15 cellular contexts compared by ENCODE assay signal in genomic region chr6:104958178-104958520, GRCh38. TPM values are rescaled to one million over a fixed set of nuclear protein-coding genes. Genes with fewer than 3 reads are reported as not detected.
DNase-seq lines count a peak whose midpoint lies in the region; ATAC-seq and TF ChIP-seq lines count a peak whose summit lies in the region.
"Had no signal": no experiment of that assay in that cellular context is flagged by ENCODE, and none has a peak within 500 bp of the region (broad histone marks: within the 10 kb centered on the region; RNA-seq: fewer than 3 reads in every experiment).

No MANE protein-coding gene starts in this region.

- peak overlapping the region; percentile 93 for H3K27ac ChIP-seq in trophoblast cell (ENCODE audit: low read depth, low read length)
- H3K27ac ChIP-seq in mammary epithelial cell (ENCODE audit: insufficient read depth, low read depth, low read length) = no peak overlapping the region
- H3K27ac ChIP-seq: epithelial cell of prostate, psoas muscle had no signal

- H2AK5ac ChIP-seq in trophoblast cell (ENCODE audit: low read length) = no peak overlapping the region

- no peak for DNase-seq in T-helper 2 cell treated with Interferon-gamma antibody and Interleukin-4, amounts not matched to agents 5 μg/mL and 100 μg/mL, for 36 hours (ENCODE audit: low spot score)
- no peak for DNase-seq in T-helper 2 cell
- DNase-seq in NB4 (ENCODE audit: low read depth) = peak; percentile 11
- no peak for DNase-seq in glutamatergic neuron
- DNase-seq in trophoblast cell = no peak
- DNase-seq in activated T-helper 2 cell treated with anti-CD3 and anti-CD28 coated beads, Interferon-gamma antibody, Interleukin-2, Interleukin-4, amounts not matched to agents 10 μg/mL and 5 μg/mL and 100 μg/mL, durations not matched to agents 14 hours and 24 hours and 36 hours (ENCODE audit: low spot score) = no peak
- DNase-seq in mammary epithelial cell = no peak
- DNase-seq: activated naive CD8-positive, alpha-beta T cell treated with anti-CD3 and anti-CD28 coated beads, Interleukin-2, amount 50 U/mL, for 24 hours; cerebellar nuclear complex; NCI-H187 treated with DMSO at 0.1 percent for 48 hours; psoas muscle; stimulated activated CD4-positive, alpha-beta T cell treated with anti-CD3 and anti-CD28 coated beads, Interleukin-15, amount 100 ng/mL, for 24 hours; substantia nigra had no signal

- H2AFZ ChIP-seq in trophoblast cell (ENCODE audit: insufficient read depth, low read length, poor library complexity) = no peak overlapping the region
- no peak overlapping the region for H2AFZ ChIP-seq in mammary epithelial cell (ENCODE audit: low read depth, low read length)

- peaks cover 62% of the 10 kb centered on the region for H3K27me3 Mint-ChIP-seq in T-helper 2 cell treated with Interferon-gamma antibody and Interleukin-4, amounts not matched to agents 5 μg/mL and 100 μg/mL, for 36 hours (ENCODE audit: low read depth)
- peaks cover 13% of the 10 kb centered on the region for H3K27me3 Mint-ChIP-seq in glutamatergic neuron (ENCODE audit: unreplicated experiment)
- peaks cover 61% of the 10 kb centered on the region for H3K27me3 Mint-ChIP-seq in activated T-helper 2 cell treated with anti-CD3 and anti-CD28 coated beads, Interferon-gamma antibody, Interleukin-2, Interleukin-4, amounts not matched to agents 10 μg/mL and 5 μg/mL and 100 μg/mL, durations not matched to agents 14 hours and 24 hours and 36 hours (ENCODE audit: low read depth)

- no peaks in the 10 kb centered on the region for H3K9me3 ChIP-seq in trophoblast cell (ENCODE audit: insufficient read depth, low read depth, low read length)
- no peaks in the 10 kb centered on the region for H3K9me3 ChIP-seq in mammary epithelial cell (replicated peaks; ENCODE audit: insufficient read depth, low read length)
- H3K9me3 ChIP-seq: psoas muscle had no signal

- H3K27ac Mint-ChIP-seq in T-helper 2 cell treated with Interferon-gamma antibody and Interleukin-4, amounts not matched to agents 5 μg/mL and 100 μg/mL, for 36 hours = no peak overlapping the region
- H3K27ac Mint-ChIP-seq in glutamatergic neuron (ENCODE audit: unreplicated experiment) = peak overlapping the region; percentile 99
- no peak overlapping the region for H3K27ac Mint-ChIP-seq in activated T-helper 2 cell treated with anti-CD3 and anti-CD28 coated beads, Interferon-gamma antibody, Interleukin-2, Interleukin-4, amounts not matched to agents 10 μg/mL and 5 μg/mL and 100 μg/mL, durations not matched to agents 14 hours and 24 hours and 36 hours
- H3K27ac Mint-ChIP-seq: activated naive CD8-positive, alpha-beta T cell treated with anti-CD3 and anti-CD28 coated beads, Interleukin-2, amount 50 U/mL, for 24 hours had no signal

- dilution Hi-C loops in mammary epithelial cell (cut with HindIII; ENCODE audit: low sequenced_read_pairs) = no loop called here

- no peak for TF ChIP-seq CTCF in NB4 (IDR thresholded peaks at IDR 0.05; ENCODE audit: low read depth, low read length)
- TF ChIP-seq CTCF in glutamatergic neuron (IDR thresholded peaks at IDR 0.05; ENCODE audit: partially characterized antibody, unreplicated experiment) = no peak
- TF ChIP-seq CTCF in mammary epithelial cell (conservative IDR thresholded peaks at IDR 0.05 in 1 of 2, IDR thresholded peaks at IDR 0.05 in 1 of 2; ENCODE audit: extremely low read depth in 1 of 2, insufficient read depth in 1 of 2, low read depth in 1 of 2, low read length in 2 of 2) = no peak

- H2BK120ac ChIP-seq in trophoblast cell (ENCODE audit: insufficient read depth, low read length, poor library complexity) = peak overlapping the region; percentile 11

- no peak overlapping the region for H3K14ac ChIP-seq in trophoblast cell (ENCODE audit: low read length)

- no peak overlapping the region for H2BK12ac ChIP-seq in trophoblast cell (ENCODE audit: low read length)

- no peak for TF ChIP-seq POLR2A in NB4 (IDR thresholded peaks at IDR 0.05; ENCODE audit: extremely low read depth, insufficient read length)

- H3K4me1 Mint-ChIP-seq in T-helper 2 cell treated with Interferon-gamma antibody and Interleukin-4, amounts not matched to agents 5 μg/mL and 100 μg/mL, for 36 hours (ENCODE audit: low read depth) = peaks cover 27% of the 10 kb centered on the region
- peaks cover 22% of the 10 kb centered on the region for H3K4me1 Mint-ChIP-seq in glutamatergic neuron (ENCODE audit: low read depth, unreplicated experiment)
- H3K4me1 Mint-ChIP-seq in activated T-helper 2 cell treated with anti-CD3 and anti-CD28 coated beads, Interferon-gamma antibody, Interleukin-2, Interleukin-4, amounts not matched to agents 10 μg/mL and 5 μg/mL and 100 μg/mL, durations not matched to agents 14 hours and 24 hours and 36 hours (ENCODE audit: low read depth) = peaks cover 18% of the 10 kb centered on the region

- in situ Hi-C loops in mammary epithelial cell (cut with MboI; ENCODE audit: low sequenced_read_pairs in 2 of 2) = no loop called here

- ATAC-seq in GM21737 (IDR thresholded peaks at IDR 0.05; ENCODE audit: unreplicated experiment) = no peak
- ATAC-seq: activated naive CD8-positive, alpha-beta T cell treated with anti-CD3 and anti-CD28 coated beads, Interleukin-2, amount 50 U/mL, for 24 hours; psoas muscle had no signal

- H3K9ac ChIP-seq in trophoblast cell (ENCODE audit: low read length) (peak overlapping the region; percentile 65), mammary epithelial cell (ENCODE audit: insufficient read depth, low read length) (no peak overlapping the region)

- no peaks in the 10 kb centered on the region for H3K4me1 ChIP-seq in trophoblast cell (ENCODE audit: control insufficient read depth in 1 of 2, insufficient read depth in 2 of 2, low read length in 2 of 2)
- no peaks in the 10 kb centered on the region for H3K4me1 ChIP-seq in mammary epithelial cell (ENCODE audit: insufficient read depth, low read length)
- H3K4me1 ChIP-seq: psoas muscle had no signal

- peak overlapping the region; percentile 47 for H4K91ac ChIP-seq in trophoblast cell (ENCODE audit: low read depth, low read length)

- H4K8ac ChIP-seq in trophoblast cell (ENCODE audit: low read depth, low read length) = peak overlapping the region; percentile 54

- peak overlapping the region; percentile 81 for H3K4me3 ChIP-seq in NB4 (ENCODE audit: low read depth, low read length)
- H3K4me3 ChIP-seq in trophoblast cell (ENCODE audit: low read depth, low read length) = peak overlapping the region; percentile 59
- no peak overlapping the region for H3K4me3 ChIP-seq in mammary epithelial cell (replicated peaks in 1 of 3; ENCODE audit: insufficient read depth in 1 of 3, low read depth in 2 of 3, low read length in 3 of 3)
- H3K4me3 ChIP-seq: psoas muscle had no signal

- CTCF ChIA-PET in mammary epithelial cell (lab: Charles Lee; ENCODE audit: low non-redundant PET) = no interaction called here

- H3K4me2 ChIP-seq in trophoblast cell (ENCODE audit: low read length) = peak overlapping the region; percentile 67
- no peak overlapping the region for H3K4me2 ChIP-seq in mammary epithelial cell (ENCODE audit: insufficient read depth, low read depth, low read length)

- peak overlapping the region; percentile 33 for H3K4ac ChIP-seq in trophoblast cell (ENCODE audit: low read depth, low read length)

- H4K12ac ChIP-seq in trophoblast cell (ENCODE audit: low read depth, low read length) = no peak overlapping the region

- no CpG with 5 or more reads among the region's 10 CpGs for WGBS in trophoblast cell (ENCODE audit: extremely low coverage, insufficient coverage, insufficient read length)
- 30% methylated on average over 10 of the region's 10 CpGs for WGBS in mammary epithelial cell (ENCODE audit: low coverage, missing lambda C conversion rate)

- H3K23ac ChIP-seq in trophoblast cell (ENCODE audit: low read length) = no peak overlapping the region

- H3K36me3 Mint-ChIP-seq in T-helper 2 cell treated with Interferon-gamma antibody and Interleukin-4, amounts not matched to agents 5 μg/mL and 100 μg/mL, for 36 hours (ENCODE audit: low read depth) = no peaks in the 10 kb centered on the region
- H3K36me3 Mint-ChIP-seq in glutamatergic neuron (ENCODE audit: unreplicated experiment) = no peaks in the 10 kb centered on the region
- H3K36me3 Mint-ChIP-seq in activated T-helper 2 cell treated with anti-CD3 and anti-CD28 coated beads, Interferon-gamma antibody, Interleukin-2, Interleukin-4, amounts not matched to agents 10 μg/mL and 5 μg/mL and 100 μg/mL, durations not matched to agents 14 hours and 24 hours and 36 hours (ENCODE audit: low read depth) = no peaks in the 10 kb centered on the region

- no peaks in the 10 kb centered on the region for H4K20me1 ChIP-seq in mammary epithelial cell (ENCODE audit: insufficient read depth, low read length)

- H3K9me3 Mint-ChIP-seq in T-helper 2 cell treated with Interferon-gamma antibody and Interleukin-4, amounts not matched to agents 5 μg/mL and 100 μg/mL, for 36 hours = no peaks in the 10 kb centered on the region
- H3K9me3 Mint-ChIP-seq in glutamatergic neuron (ENCODE audit: unreplicated experiment) = peaks cover 24% of the 10 kb centered on the region
- no peaks in the 10 kb centered on the region for H3K9me3 Mint-ChIP-seq in activated T-helper 2 cell treated with anti-CD3 and anti-CD28 coated beads, Interferon-gamma antibody, Interleukin-2, Interleukin-4, amounts not matched to agents 10 μg/mL and 5 μg/mL and 100 μg/mL, durations not matched to agents 14 hours and 24 hours and 36 hours

- H3K4me3 Mint-ChIP-seq in T-helper 2 cell treated with Interferon-gamma antibody and Interleukin-4, amounts not matched to agents 5 μg/mL and 100 μg/mL, for 36 hours = peak overlapping the region; percentile 48
- H3K4me3 Mint-ChIP-seq in glutamatergic neuron (ENCODE audit: unreplicated experiment) = peak overlapping the region; percentile 93
- no peak overlapping the region for H3K4me3 Mint-ChIP-seq in activated T-helper 2 cell treated with anti-CD3 and anti-CD28 coated beads, Interferon-gamma antibody, Interleukin-2, Interleukin-4, amounts not matched to agents 10 μg/mL and 5 μg/mL and 100 μg/mL, durations not matched to agents 14 hours and 24 hours and 36 hours (ENCODE audit: low read depth)

- H3K79me2 ChIP-seq in trophoblast cell (ENCODE audit: control insufficient read depth, insufficient read depth, low read length, poor library complexity) = peaks cover 4% of the 10 kb centered on the region
- no peaks in the 10 kb centered on the region for H3K79me2 ChIP-seq in mammary epithelial cell (ENCODE audit: insufficient read depth, low read length)

- H3K36me3 ChIP-seq in trophoblast cell (ENCODE audit: control insufficient read depth in 1 of 2, insufficient read depth in 2 of 2, low read length in 2 of 2) = peaks cover 0 to 3% of the 10 kb centered on the region in 2 experiments
- no peaks in the 10 kb centered on the region for H3K36me3 ChIP-seq in mammary epithelial cell (ENCODE audit: insufficient read depth, low read length)

- H3K18ac ChIP-seq in trophoblast cell (ENCODE audit: low read length) = no peak overlapping the region

- H3K27me3 ChIP-seq in trophoblast cell (ENCODE audit: insufficient read depth, low read length) (no peaks in the 10 kb centered on the region), mammary epithelial cell (ENCODE audit: insufficient read depth, low read length) (peaks cover 40% of the 10 kb centered on the region)

- H2BK5ac ChIP-seq in trophoblast cell (ENCODE audit: low read depth, low read length, poor library complexity) = peak overlapping the region; percentile 89

- intact Hi-C loops in activated T-helper 2 cell treated with anti-CD3 and anti-CD28 coated beads, Interferon-gamma antibody, Interleukin-2, Interleukin-4, amounts not matched to agents 10 μg/mL and 5 μg/mL and 100 μg/mL, durations not matched to agents 14 hours and 24 hours and 36 hours (cut with micrococcal nuclease) = loop anchor here (5.0 kb wide), 2 partner anchors 171 to 179 kb away; a partner anchor contains a TSS
- intact Hi-C loops in mammary epithelial cell (cut with micrococcal nuclease) = no loop called here

- H3K79me1 ChIP-seq in trophoblast cell (ENCODE audit: low read length) = peaks cover 18% of the 10 kb centered on the region

- no TSS peak for BruUV-seq in mammary epithelial cell (replicated peaks; lab: Mats Ljungman, UMichigan)

RNA-seq across cellular contexts. Expression of gene LIN28B, which starts 1.2 kb away (rescaled TPM):
- total RNA-seq in glutamatergic neuron (ENCODE audit: unreplicated experiment) (105 TPM), mammary epithelial cell (not detected)
- 34.6 and 34.8 TPM in 2 replicates for polyA plus RNA-seq in trophoblast cell (2013)
- total RNA-seq in activated T-helper 2 cell treated with anti-CD3 and anti-CD28 coated beads, Interferon-gamma antibody, Interleukin-2, Interleukin-4, amounts not matched to agents 10 μg/mL and 5 μg/mL and 100 μg/mL, durations not matched to agents 14 hours and 24 hours and 36 hours = 0.05 TPM in 2 replicates
- polyA plus RNA-seq in mammary epithelial cell = not detected
- polyA minus RNA-seq in mammary epithelial cell = not detected
- total RNA-seq: psoas muscle had no signal
- polyA plus RNA-seq: psoas muscle had no signal

Comparison
In these comparisons a context has a peak if more than half of its experiments do, and no peak if none do; other contexts are left out.
1. H3K4me3 ChIP-seq: peak in NB4 (single experiment) and trophoblast cell (single experiment); none in mammary epithelial cell (0 of 3).
2. RNA of gene LIN28B, which starts 1.2 kb away (total RNA-seq): 105 TPM in glutamatergic neuron (single experiment); 0.05 TPM in activated T-helper 2 cell treated with anti-CD3 and anti-CD28 coated beads, Interferon-gamma antibody, Interleukin-2, Interleukin-4, amounts not matched to agents 10 μg/mL and 5 μg/mL and 100 μg/mL, durations not matched to agents 14 hours and 24 hours and 36 hours and not detected in mammary epithelial cell; every median in the first group is over 100 times any median in the second.